In the genomic region with DNA sequence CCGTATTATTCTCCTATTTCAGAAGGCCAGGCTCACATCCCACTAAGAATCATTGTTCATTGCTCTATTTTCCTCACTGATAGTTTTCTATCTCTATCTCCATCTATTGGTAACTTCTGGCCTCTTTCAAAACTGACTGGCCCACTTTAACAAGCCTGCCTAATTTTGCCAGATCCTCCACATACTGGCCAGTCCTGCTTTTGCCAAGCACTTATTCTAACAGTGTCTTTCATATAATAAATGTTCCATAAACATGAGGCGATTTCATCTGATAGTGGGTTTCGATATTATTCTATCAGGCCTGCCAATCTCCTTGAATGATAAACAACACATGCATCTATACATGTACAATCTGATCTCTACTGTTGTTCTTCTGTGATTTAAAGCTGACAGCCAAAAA, we compare ENCODE assay signal across 25 cellular contexts.
"Had no signal": no experiment of that assay in that cellular context is flagged by ENCODE, and none has a peak within 500 bp of the region (broad histone marks: within the 10 kb centered on the region; RNA-seq: fewer than 3 reads in every experiment).

No MANE protein-coding gene starts in this region.

- H3K36me3 Mint-ChIP-seq: mesothelial cell of epicardium had no signal

- H3K4me1 ChIP-seq: colonic mucosa, esophagus squamous epithelium, gastroesophageal sphincter, heart left ventricle, left ventricle myocardium inferior, lower lobe of right lung had no signal

- H3K4me2 ChIP-seq: hepatocyte had no signal

- H3K27me3 Mint-ChIP-seq: effector memory CD8-positive, alpha-beta T cell had no signal

- H3K4me1 Mint-ChIP-seq: endodermal cell, immature natural killer cell had no signal

- H3K4me3 Mint-ChIP-seq: dendritic cell treated with granulocyte-macrophage colony-stimulating factor and Interleukin-4, amounts not matched to agents 40 ng/mL and 50 ng/mL, for 4 days; effector memory CD8-positive, alpha-beta T cell; endodermal cell; immature natural killer cell; mesothelial cell of epicardium had no signal

- DNase-seq: colonic mucosa; cortex of kidney; effector CD8-positive, alpha-beta T cell; effector memory CD8-positive, alpha-beta T cell; endodermal cell; erythroblast; esophagus squamous epithelium; foreskin fibroblast; heart left ventricle; hypothalamus; immature natural killer cell; islet precursor cell; kidney; left colon; left ventricle myocardium inferior; lower lobe of right lung; mesenchymal stem cell; mucosa of descending colon had no signal

- H3K27ac Mint-ChIP-seq: dendritic cell treated with granulocyte-macrophage colony-stimulating factor and Interleukin-4, amounts not matched to agents 40 ng/mL and 50 ng/mL, for 4 days; effector memory CD8-positive, alpha-beta T cell; endodermal cell; immature natural killer cell; mesothelial cell of epicardium had no signal

- H3K9me3 ChIP-seq: colonic mucosa, mucosa of descending colon had no signal

- H3K4me3 ChIP-seq: colonic mucosa, esophagus squamous epithelium, gastroesophageal sphincter, heart left ventricle, hepatocyte, left ventricle myocardium inferior, lower lobe of right lung, mucosa of descending colon had no signal

- H3K79me2 ChIP-seq: hepatocyte had no signal

- ATAC-seq: effector memory CD8-positive, alpha-beta T cell; esophagus mucosa; gastroesophageal sphincter; heart left ventricle; left colon; left lobe of liver; lower lobe of right lung; mucosa of descending colon had no signal

- H3K27ac ChIP-seq: colonic mucosa, epithelial cell of prostate, esophagus squamous epithelium, gastroesophageal sphincter, heart left ventricle, hepatocyte, left ventricle myocardium inferior, lower lobe of right lung had no signal

- H3K36me3 ChIP-seq: colonic mucosa, esophagus squamous epithelium, gastroesophageal sphincter, heart left ventricle, left ventricle myocardium inferior, lower lobe of right lung had no signal

- H3K27me3 ChIP-seq: colonic mucosa, esophagus squamous epithelium, gastroesophageal sphincter, heart left ventricle, hepatocyte had no signal

- H2AFZ ChIP-seq: hepatocyte had no signal
